13 cellular contexts compared by ENCODE assay signal in the genomic region with DNA sequence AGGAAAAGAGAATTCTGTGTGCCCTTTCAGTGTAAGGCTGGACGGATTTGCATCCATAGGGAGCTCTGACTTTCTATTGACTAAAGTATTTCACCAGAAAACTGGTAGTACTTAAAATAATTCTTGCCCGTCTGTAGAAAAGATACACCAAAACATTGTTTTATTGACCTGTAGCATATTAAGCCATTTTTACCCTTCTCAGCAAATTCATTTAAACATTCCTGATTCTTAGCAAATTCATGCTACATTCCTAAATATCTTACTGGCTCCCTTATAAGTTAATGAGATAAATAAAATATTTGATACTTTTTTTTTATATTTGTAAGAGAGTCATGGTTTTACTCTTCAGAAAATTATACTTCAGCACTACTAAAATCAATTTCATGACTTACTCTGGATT. TPM values are rescaled to one million over a fixed set of nuclear protein-coding genes. Genes with fewer than 3 reads are reported as not detected.
DNase-seq lines count a peak whose midpoint lies in the region; TF ChIP-seq lines count a peak whose summit lies in the region.
"Had no signal": no experiment of that assay in that cellular context is flagged by ENCODE, and none has a peak within 500 bp of the region (broad histone marks: within the 10 kb centered on the region; RNA-seq: fewer than 3 reads in every experiment).

No MANE protein-coding gene starts in this region.

- no peak for TF ChIP-seq CTCF in HFFc6 (IDR thresholded peaks at IDR 0.05)
- no peak for TF ChIP-seq CTCF in nephron (IDR thresholded peaks at IDR 0.05; ENCODE audit: unreplicated experiment in 3 of 3)
- TF ChIP-seq CTCF in vagina (IDR thresholded peaks at IDR 0.05): no peak
- TF ChIP-seq CTCF in esophagus squamous epithelium (IDR thresholded peaks at IDR 0.05): no peak

- peaks cover 0 to 4% (median under 1%) of the 10 kb centered on the region in 8 donors for H3K9me3 Mint-ChIP-seq in CD4-positive, alpha-beta memory T cell
- peaks cover 6% of the 10 kb centered on the region; the same call in 1 of the 2 replicates for H3K9me3 Mint-ChIP-seq in HFFc6
- H3K9me3 Mint-ChIP-seq in nephron: peaks cover 8% of the 10 kb centered on the region

- H3K27ac ChIP-seq in CD4-positive, alpha-beta memory T cell (ENCODE audit: low read depth, low read length): peak overlapping the region; percentile 93
- H3K27ac ChIP-seq in vagina (no peak overlapping the region), esophagus squamous epithelium (no peak overlapping the region)
- H3K27ac ChIP-seq: SJSA1 had no signal

- TF ChIP-seq POLR2A in vagina (IDR thresholded peaks at IDR 0.05) (no peak), esophagus squamous epithelium (IDR thresholded peaks at IDR 0.05) (no peak)

- peak overlapping the region in 6 of 7 donors; percentile 22 to 89 (median 86) for H3K27ac Mint-ChIP-seq in CD4-positive, alpha-beta memory T cell
- H3K27ac Mint-ChIP-seq in HFFc6: peak overlapping the region; percentile 55; the same call in 1 of the 2 replicates
- peak overlapping the region; percentile 54 to 100 (median 81) for H3K27ac Mint-ChIP-seq in nephron

- CTCF ChIA-PET in CD4-positive, alpha-beta memory T cell (lab: Charles Lee; ENCODE audit: partially characterized antibody): no interaction called here

- no peaks in the 10 kb centered on the region for H3K27me3 ChIP-seq in CD4-positive, alpha-beta memory T cell (ENCODE audit: insufficient read depth, low read length)
- H3K27me3 ChIP-seq in adipocyte (replicated peaks; ENCODE audit: control insufficient read depth, insufficient read depth, low read length): no peaks in the 10 kb centered on the region
- no peaks in the 10 kb centered on the region for H3K27me3 ChIP-seq in vagina
- no peaks in the 10 kb centered on the region for H3K27me3 ChIP-seq in esophagus squamous epithelium
- H3K27me3 ChIP-seq: BLaER1, SJSA1, upper lobe of left lung had no signal

- no peak for DNase-seq in CD4-positive, alpha-beta memory T cell
- DNase-seq in HFFc6 (no peak), adipocyte (ENCODE audit: low read depth) (no peak), vagina (ENCODE audit: extremely low spot score in 2 of 2) (no peak), esophagus squamous epithelium (lab: John Stamatoyannopoulos, UW) (no peak), dermis blood vessel endothelial cell (no peak)
- DNase-seq: kidney glomerular epithelial cell, NCI-H1105 had no signal

- WGBS in esophagus squamous epithelium, 2 donors: 94 to 98% methylated on average over 2 of the region's 2 CpGs

- peaks cover 22% of the 10 kb centered on the region for H3K4me1 ChIP-seq in CD4-positive, alpha-beta memory T cell (ENCODE audit: insufficient read depth, low read length)
- H3K4me1 ChIP-seq in adipocyte (ENCODE audit: control insufficient read depth, insufficient read depth, low read length) (peaks cover 24% of the 10 kb centered on the region), vagina (peaks cover 15% of the 10 kb centered on the region), esophagus squamous epithelium (peaks cover 6 to 41% (median 8%) of the 10 kb centered on the region in 3 donors)

- peak overlapping the region; percentile 34 for H3K9ac ChIP-seq in adipocyte (ENCODE audit: low read length)

- H3K4me3 ChIP-seq in CD4-positive, alpha-beta memory T cell (ENCODE audit: low read length in 2 of 2): no peak overlapping the region
- peak overlapping the region; percentile 52 for H3K4me3 ChIP-seq in adipocyte (ENCODE audit: low read length)
- H3K4me3 ChIP-seq in vagina: no peak overlapping the region
- H3K4me3 ChIP-seq in esophagus squamous epithelium: no peak overlapping the region
- H3K4me3 ChIP-seq: BLaER1, mucosa of descending colon, SJSA1 had no signal

- POLR2A ChIA-PET in CD4-positive, alpha-beta memory T cell (lab: Charles Lee; ENCODE audit: partially characterized antibody): interaction anchor here (1.0 kb wide), 1 partner anchor 66 kb away, joined by 3 read pairs; the partner anchor contains the start of gene GPBP1L1

- no peaks in the 10 kb centered on the region for H3K36me3 ChIP-seq in CD4-positive, alpha-beta memory T cell (ENCODE audit: insufficient read depth, low read length)
- H3K36me3 ChIP-seq in adipocyte (ENCODE audit: control insufficient read depth, insufficient read depth, low read length, severe bottlenecking) (no peaks in the 10 kb centered on the region), vagina (no peaks in the 10 kb centered on the region), esophagus squamous epithelium (no peaks in the 10 kb centered on the region)
- H3K36me3 ChIP-seq: BLaER1, SJSA1, upper lobe of left lung had no signal

- intact Hi-C loops in CD4-positive, alpha-beta memory T cell (cut with micrococcal nuclease): loop anchor here (5.0 kb wide), 1 partner anchor 230 kb away; the partner anchor contains the start of gene PRDX1
- intact Hi-C loops in vagina (cut with DNase I) (no loop called here), esophagus squamous epithelium (cut with DNase I) (no loop called here)

- peaks cover 9 to 39% (median 25%) of the 10 kb centered on the region in 4 donors for H3K4me1 Mint-ChIP-seq in CD4-positive, alpha-beta memory T cell
- H3K4me1 Mint-ChIP-seq in HFFc6 (ENCODE audit: low read depth) (peaks cover 18% of the 10 kb centered on the region), nephron (peaks cover 4% of the 10 kb centered on the region)

- peak overlapping the region in 7 of 8 donors; percentile 2 to 74 (median 62) for H3K4me3 Mint-ChIP-seq in CD4-positive, alpha-beta memory T cell
- H3K4me3 Mint-ChIP-seq in HFFc6 (peak overlapping the region; percentile 2; the same call in 1 of the 2 replicates), nephron (peak overlapping the region; percentile 49 to 55 (median 54))

- H3K27me3 Mint-ChIP-seq in CD4-positive, alpha-beta memory T cell: no peaks in the 10 kb centered on the region
- H3K27me3 Mint-ChIP-seq in HFFc6 (ENCODE audit: insufficient read depth) (peaks cover 5% of the 10 kb centered on the region), nephron (ENCODE audit: low read depth) (no peaks in the 10 kb centered on the region)

- H3K36me3 Mint-ChIP-seq in CD4-positive, alpha-beta memory T cell: peaks cover 0 to 6% of the 10 kb centered on the region in 2 donors
- H3K36me3 Mint-ChIP-seq in HFFc6 (ENCODE audit: low read depth) (peaks cover 12% of the 10 kb centered on the region; the same call in 1 of the 2 replicates), nephron (ENCODE audit: low read depth) (no peaks in the 10 kb centered on the region)

- H3K9me3 ChIP-seq in CD4-positive, alpha-beta memory T cell (ENCODE audit: control insufficient read depth in 1 of 2, low read length in 2 of 2): no peaks in the 10 kb centered on the region
- H3K9me3 ChIP-seq in adipocyte (ENCODE audit: control insufficient read depth, low read length): peaks cover 3% of the 10 kb centered on the region
- peaks cover 5% of the 10 kb centered on the region for H3K9me3 ChIP-seq in vagina
- H3K9me3 ChIP-seq in esophagus squamous epithelium: peaks cover 0 to 12% (median 9%) of the 10 kb centered on the region in 3 donors
- H3K9me3 ChIP-seq: SJSA1 had no signal

RNA-seq across cellular contexts. Expression of gene IPP, which starts 1.6 kb away (rescaled TPM):
- 10 to 100 TPM; 17.3 to 19.7 TPM for total RNA-seq in CD4-positive, alpha-beta memory T cell
- 10 to 100 TPM in 1 of 2 donors, 1 to 10 TPM in 1; 9.0 to 16.4 TPM for polyA plus RNA-seq in CD4-positive, alpha-beta memory T cell
- total RNA-seq in HFFc6 (2021; fragmentation: NEBNext Ultra II Directional; extraction: Animal tissue kit (Norgen Biotek cat#: 25700)): 10 to 100 TPM; 15.7 to 22.0 (median 18.9) TPM
- total RNA-seq in vagina (5.6 TPM), esophagus squamous epithelium (1 to 10 TPM; 6.4 to 8.4 (median 7.4) TPM), dermis blood vessel endothelial cell (6.6 and 8.4 TPM in 2 replicates)

RNA-seq across cellular contexts. Expression of gene MAST2, which starts 51.4 kb away (rescaled TPM):
- 1 to 10 TPM; 5.4 to 9.9 TPM for total RNA-seq in CD4-positive, alpha-beta memory T cell
- 1 to 10 TPM in 1 of 2 donors, under 1 TPM in 1; 0.65 to 3.3 TPM for polyA plus RNA-seq in CD4-positive, alpha-beta memory T cell
- total RNA-seq in HFFc6 (2021; fragmentation: NEBNext Ultra II Directional; extraction: Animal tissue kit (Norgen Biotek cat#: 25700)): 10 to 100 TPM; 27.8 to 40.7 (median 29.7) TPM
- total RNA-seq in vagina: 28.2 TPM
- 10 to 100 TPM in 3 of 4 donors, 1 to 10 TPM in 1; 8.3 to 24.8 (median 14.5) TPM for total RNA-seq in esophagus squamous epithelium
- total RNA-seq in dermis blood vessel endothelial cell: 17.2 and 21.3 TPM in 2 replicates

Comparison
In these comparisons a context has a peak if more than half of its experiments do, and no peak if none do; other contexts are left out.
1. H3K4me3 Mint-ChIP-seq: peak in every context shown above with its lines; median percentile 62 in CD4-positive, alpha-beta memory T cell; 54 in nephron; 2 in HFFc6.